29 cellular contexts compared by ENCODE assay signal in the genomic region with DNA sequence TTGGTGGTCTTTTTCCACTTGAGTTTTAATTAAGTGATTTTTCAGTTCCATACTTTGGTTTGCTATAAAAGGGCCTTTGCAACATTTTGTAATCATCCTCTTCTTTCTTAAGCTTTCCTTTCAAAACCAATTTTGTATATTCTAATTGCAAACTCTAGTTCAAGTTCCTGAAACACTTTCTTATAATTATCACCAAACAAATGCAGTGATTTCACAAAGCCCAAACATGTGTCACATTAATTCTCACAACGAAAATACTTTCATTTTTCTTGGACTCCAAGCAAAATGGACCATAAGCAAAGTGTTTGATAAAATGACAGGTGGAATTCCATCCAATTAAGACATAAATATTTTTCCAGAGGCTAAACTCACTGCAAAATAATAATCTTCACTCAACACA.
"Had no signal": no experiment of that assay in that cellular context is flagged by ENCODE, and none has a peak within 500 bp of the region (broad histone marks: within the 10 kb centered on the region; RNA-seq: fewer than 3 reads in every experiment).

No MANE protein-coding gene starts in this region.

- H3K27ac ChIP-seq: colonic mucosa, coronary artery, dorsolateral prefrontal cortex, epithelial cell of prostate, esophagus muscularis mucosa, esophagus squamous epithelium, foreskin keratinocyte, gastrocnemius medialis, gastroesophageal sphincter, heart left ventricle, heart right ventricle had no signal

- H3K27me3 Mint-ChIP-seq: dendritic cell treated with granulocyte-macrophage colony-stimulating factor and Interleukin-4, amounts not matched to agents 40 ng/mL and 50 ng/mL, for 4 days had no signal

- H3K4me3 ChIP-seq: colonic mucosa, coronary artery, dorsolateral prefrontal cortex, esophagus muscularis mucosa, esophagus squamous epithelium, gastrocnemius medialis, gastroesophageal sphincter, heart left ventricle, heart right ventricle had no signal

- DNase-seq: colonic mucosa; cortex of kidney; dermis blood vessel endothelial cell; dorsolateral prefrontal cortex; effector CD4-positive, alpha-beta T cell; effector CD8-positive, alpha-beta T cell; effector memory CD4-positive, alpha-beta T cell; effector memory CD8-positive, alpha-beta T cell; endodermal cell; erythroblast; esophagus squamous epithelium; foreskin fibroblast; foreskin keratinocyte; foreskin melanocyte; gastrocnemius medialis; glutamatergic neuron; head of caudate nucleus; heart left ventricle; heart right ventricle had no signal

- FAIRE-seq: colon, endometrium, endothelial cell of umbilical vein, frontal cortex had no signal

- H3K9me3 ChIP-seq: colonic mucosa, esophagus muscularis mucosa, esophagus squamous epithelium, gastrocnemius medialis, gastroesophageal sphincter, heart left ventricle had no signal

- H3K9me3 Mint-ChIP-seq: dendritic cell treated with granulocyte-macrophage colony-stimulating factor and Interleukin-4, amounts not matched to agents 40 ng/mL and 50 ng/mL, for 4 days; endodermal cell had no signal

- ATAC-seq: effector memory CD8-positive, alpha-beta T cell; esophagus mucosa; foreskin keratinocyte; gastrocnemius medialis; gastroesophageal sphincter; heart left ventricle; heart right ventricle had no signal

- H3K4me1 ChIP-seq: colonic mucosa, esophagus muscularis mucosa, esophagus squamous epithelium, foreskin keratinocyte, gastrocnemius medialis, gastroesophageal sphincter, heart left ventricle, heart right ventricle had no signal

- H3K4me3 Mint-ChIP-seq: dendritic cell treated with granulocyte-macrophage colony-stimulating factor and Interleukin-4, amounts not matched to agents 40 ng/mL and 50 ng/mL, for 4 days; effector memory CD8-positive, alpha-beta T cell; endodermal cell had no signal

- H3K27ac Mint-ChIP-seq: dendritic cell treated with granulocyte-macrophage colony-stimulating factor and Interleukin-4, amounts not matched to agents 40 ng/mL and 50 ng/mL, for 4 days; effector memory CD8-positive, alpha-beta T cell; endodermal cell had no signal
